ENCODE assay signal across 8 cellular contexts in the genomic region with DNA sequence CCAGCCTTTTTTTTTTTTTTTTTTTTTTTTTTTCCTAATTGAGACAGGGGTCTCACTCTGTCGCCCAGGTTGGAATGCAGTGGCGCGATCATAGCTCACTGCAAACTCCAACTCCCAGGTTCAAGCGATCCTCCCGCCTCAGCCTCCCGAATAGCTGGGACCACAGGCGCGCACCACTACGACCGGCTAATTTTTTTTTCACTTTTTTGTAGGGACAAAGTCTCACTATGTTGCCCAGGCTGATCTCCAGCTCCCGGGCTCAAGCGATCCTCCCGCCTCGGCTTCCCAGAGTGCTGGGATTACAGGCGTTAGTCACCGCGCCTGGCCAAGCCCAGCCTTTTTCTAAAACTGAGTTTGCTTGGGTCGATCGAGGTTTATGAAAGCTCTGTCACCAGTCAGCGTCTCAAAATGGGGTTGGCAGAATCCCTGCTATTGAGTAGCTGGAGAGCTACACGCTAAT. TPM values are rescaled to one million over a fixed set of nuclear protein-coding genes. Genes with fewer than 3 reads are reported as not detected.
A peak's percentile ranks its signal among the peaks of the same experiment; 100 is the strongest.
DNase-seq lines count a peak whose midpoint lies in the region; ATAC-seq and TF ChIP-seq lines count a peak whose summit lies in the region.

No MANE protein-coding gene starts in this region.

- no peak overlapping the region for H3K4ac ChIP-seq in H9 (ENCODE audit: low read depth, low read length)

- H3K4me3 ChIP-seq in AG04449 (ENCODE audit: low read depth, low read length) (peak overlapping the region; percentile 58), endocrine pancreas (ENCODE audit: control insufficient read depth, insufficient read depth, low read length) (peak overlapping the region; percentile 40), mucosa of descending colon (peak overlapping the region; percentile 11), vagina (peak overlapping the region; percentile 33 to 64)

- peaks cover 0 to 16% of the 10 kb centered on the region in 2 experiments; a peak in 2 of 4 replicates for H3K4me1 Mint-ChIP-seq in H9
- H3K4me1 Mint-ChIP-seq in T-helper 2 cell treated with Interferon-gamma antibody and Interleukin-4, amounts not matched to agents 5 μg/mL and 100 μg/mL, for 36 hours (ENCODE audit: low read depth): peaks cover 25% of the 10 kb centered on the region

- H2BK12ac ChIP-seq in H9 (ENCODE audit: insufficient read length, low read depth, low read length): peak overlapping the region; percentile 22

- H2AFZ ChIP-seq in H9 (ENCODE audit: low read length): no peak overlapping the region

- H3K27me3 ChIP-seq in H9 (ENCODE audit: insufficient read depth, low read length) (no peaks in the 10 kb centered on the region), endocrine pancreas (ENCODE audit: control insufficient read depth, insufficient read depth, low read length) (no peaks in the 10 kb centered on the region), vagina (no peaks in the 10 kb centered on the region)

- POLR2A ChIA-PET in AG04449 (lab: Yijun Ruan, JAX): interaction anchor here (0.7 to 2.1 kb wide), 6 partner anchors 10 to 85 kb away, joined by 3 to 11 read pairs (median 7); a partner anchor contains a TSS

- H3K36me3 Mint-ChIP-seq in H9 (ENCODE audit: insufficient read depth in 1 of 3, low read depth in 3 of 3): peaks cover 17 to 47% (median 29%) of the 10 kb centered on the region in 3 experiments
- H3K36me3 Mint-ChIP-seq in T-helper 2 cell treated with Interferon-gamma antibody and Interleukin-4, amounts not matched to agents 5 μg/mL and 100 μg/mL, for 36 hours (ENCODE audit: low read depth): peaks cover 17% of the 10 kb centered on the region

- H4K8ac ChIP-seq in H9 (replicated peaks; ENCODE audit: insufficient read length, low read depth, low read length): no peak overlapping the region

- no peak overlapping the region for H2BK20ac ChIP-seq in H9 (ENCODE audit: low read depth, low read length, poor library complexity, severe bottlenecking)

- no peak for DNase-seq in AG04449 (ENCODE audit: low read depth, low spot score)
- no peak for DNase-seq in H9
- peak; percentile 23 for DNase-seq in T-helper 2 cell treated with Interferon-gamma antibody and Interleukin-4, amounts not matched to agents 5 μg/mL and 100 μg/mL, for 36 hours (ENCODE audit: low spot score)
- DNase-seq in mucosa of descending colon: peak in 2 of 3 donors; percentile 48 to 65
- DNase-seq in vagina (ENCODE audit: extremely low spot score in 2 of 2): no peak
- DNase-seq in NOMO-1 treated with dmso at 0.1 percent for 144 hours (lab: John Stamatoyannopoulos, UW; ENCODE audit: unreplicated experiment): no peak

- no peak overlapping the region for H2BK5ac ChIP-seq in H9 (ENCODE audit: insufficient read length, low read length)

- no peak overlapping the region for H3K56ac ChIP-seq in H9 (ENCODE audit: insufficient read length, low read depth, low read length)

- H3K79me2 ChIP-seq in H9 (ENCODE audit: insufficient read depth, low read length): peaks cover 18% of the 10 kb centered on the region; the same call in 1 of the 2 replicates

- H3K27ac ChIP-seq in H9 (ENCODE audit: insufficient read length, low read depth, low read length) (no peak overlapping the region), vagina (peak overlapping the region; percentile 78)

- H2AK5ac ChIP-seq in H9 (ENCODE audit: insufficient read length, low read length): no peak overlapping the region

- no peak for TF ChIP-seq CTCF in AG04449 (IDR thresholded peaks at IDR 0.05; ENCODE audit: insufficient read depth, low read length, missing control alignments)
- no peak for TF ChIP-seq CTCF in H9 (conservative IDR thresholded peaks at IDR 0.05)
- TF ChIP-seq CTCF in mucosa of descending colon (IDR thresholded peaks at IDR 0.05): no peak
- TF ChIP-seq CTCF in vagina (IDR thresholded peaks at IDR 0.05): no peak

- H3K14ac ChIP-seq in H9 (ENCODE audit: insufficient read depth, low read length): 0 out of 2 replicates have a peak overlapping the region, but pooled peaks have one; percentile 47

- H3K4me1 ChIP-seq in H9 (ENCODE audit: insufficient read depth, low read length): peaks cover 2% of the 10 kb centered on the region; the same call in 1 of the 2 replicates
- H3K4me1 ChIP-seq in endocrine pancreas (ENCODE audit: control insufficient read depth, insufficient read depth, low read length): no peaks in the 10 kb centered on the region
- H3K4me1 ChIP-seq in mucosa of descending colon (ENCODE audit: low read depth): peaks cover 2% of the 10 kb centered on the region
- H3K4me1 ChIP-seq in vagina: peaks cover 26% of the 10 kb centered on the region

- no peak overlapping the region for H2BK120ac ChIP-seq in H9 (ENCODE audit: low read depth, low read length, poor library complexity, severe bottlenecking)

- peak overlapping the region; percentile 87 for H3K9ac ChIP-seq in H9 (ENCODE audit: extremely low read depth, insufficient read length, low read length)
- H3K9ac ChIP-seq in endocrine pancreas (ENCODE audit: control insufficient read depth, insufficient read depth, low read length): peak overlapping the region; percentile 58

- WGBS in H9 (ENCODE audit: extremely low coverage, insufficient read length, low lambda C conversion rate): no CpG with 5 or more reads among the region's 21 CpGs

- no peak overlapping the region for H4K91ac ChIP-seq in H9 (ENCODE audit: insufficient read length, low read depth, low read length)

- H2BK15ac ChIP-seq in H9 (ENCODE audit: low read depth, low read length): no peak overlapping the region

- H3K18ac ChIP-seq in H9 (ENCODE audit: insufficient read length, low read depth, low read length): no peak overlapping the region

- peaks cover 16% of the 10 kb centered on the region for H3K79me1 ChIP-seq in H9 (ENCODE audit: insufficient read depth, low read depth, low read length, poor library complexity, severe bottlenecking)

- no peaks in the 10 kb centered on the region for H3K36me3 ChIP-seq in endocrine pancreas (ENCODE audit: control insufficient read depth, insufficient read depth, low read length)
- no peaks in the 10 kb centered on the region for H3K36me3 ChIP-seq in mucosa of descending colon (ENCODE audit: low read depth)
- no peaks in the 10 kb centered on the region for H3K36me3 ChIP-seq in vagina

- no peak overlapping the region for H3K23ac ChIP-seq in H9 (ENCODE audit: insufficient read length, low read depth, low read length)

- H3K9me3 Mint-ChIP-seq in H9: peaks cover 73 to 75% of the 10 kb centered on the region in 2 experiments
- no peaks in the 10 kb centered on the region for H3K9me3 Mint-ChIP-seq in T-helper 2 cell treated with Interferon-gamma antibody and Interleukin-4, amounts not matched to agents 5 μg/mL and 100 μg/mL, for 36 hours

- CTCF ChIA-PET in AG04449 (lab: Yijun Ruan, JAX): interaction anchor here (1.3 to 2.9 kb wide), 5 partner anchors 12 to 86 kb away, joined by 3 to 9 read pairs (median 5); a partner anchor contains a TSS

- H3K4me2 ChIP-seq in H9 (ENCODE audit: insufficient read depth, insufficient read length, low read length): peak overlapping the region; percentile 86

- peak overlapping the region; percentile 97 to 99 for H3K4me3 Mint-ChIP-seq in H9
- H3K4me3 Mint-ChIP-seq in T-helper 2 cell treated with Interferon-gamma antibody and Interleukin-4, amounts not matched to agents 5 μg/mL and 100 μg/mL, for 36 hours: peak overlapping the region; percentile 100

- H4K20me1 ChIP-seq in H9 (ENCODE audit: control insufficient read depth, insufficient read depth, insufficient read length): peaks cover 3% of the 10 kb centered on the region

- H3K23me2 ChIP-seq in H9 (ENCODE audit: insufficient read length, low read depth, low read length, poor library complexity, severe bottlenecking): peaks cover 6% of the 10 kb centered on the region

- H3K27ac Mint-ChIP-seq in H9: peak overlapping the region; percentile 59 to 95 (median 93); a peak in 4 of 7 replicates
- H3K27ac Mint-ChIP-seq in T-helper 2 cell treated with Interferon-gamma antibody and Interleukin-4, amounts not matched to agents 5 μg/mL and 100 μg/mL, for 36 hours: peak overlapping the region; percentile 100

- H3K9me3 ChIP-seq in H9 (ENCODE audit: control insufficient read depth, low read depth, low read length): no peaks in the 10 kb centered on the region
- H3K9me3 ChIP-seq in endocrine pancreas (ENCODE audit: control insufficient read depth, low read length): no peaks in the 10 kb centered on the region
- no peaks in the 10 kb centered on the region for H3K9me3 ChIP-seq in mucosa of descending colon
- no peaks in the 10 kb centered on the region for H3K9me3 ChIP-seq in vagina

- no peak for TF ChIP-seq POLR2A in vagina (IDR thresholded peaks at IDR 0.05)

- intact Hi-C loops in mucosa of descending colon (cut with DNase I, micrococcal nuclease): no loop called here
- intact Hi-C loops in vagina (cut with DNase I): loop anchor here (5.0 kb wide), 1 partner anchor 84 kb away; a partner anchor contains a TSS

- no peak overlapping the region for H4K5ac ChIP-seq in H9 (ENCODE audit: insufficient read length, low read depth, low read length)

- ATAC-seq in mucosa of descending colon (peak; percentile 4), HG02571 (IDR thresholded peaks at IDR 0.05; ENCODE audit: unreplicated experiment) (no peak)

- H3T11ph ChIP-seq in H9 (ENCODE audit: low read length): no peak overlapping the region

- H3K27me3 Mint-ChIP-seq in H9 (ENCODE audit: low read depth): peaks cover 1% of the 10 kb centered on the region
- H3K27me3 Mint-ChIP-seq in T-helper 2 cell treated with Interferon-gamma antibody and Interleukin-4, amounts not matched to agents 5 μg/mL and 100 μg/mL, for 36 hours (ENCODE audit: low read depth): no peaks in the 10 kb centered on the region

RNA-seq across cellular contexts. Expression of a gene that starts 1.3 kb away (rescaled TPM):
- total RNA-seq in H9 (2021): 62.5 and 62.6 TPM in 2 replicates
- total RNA-seq in mucosa of descending colon: 10 to 100 TPM; 43.6 to 56.5 (median 52.5) TPM
- total RNA-seq in vagina: 44.7 TPM

RNA-seq across cellular contexts. Expression of a gene that starts 13.0 kb away (rescaled TPM):
- total RNA-seq in H9 (2021) (5.7 and 7.0 TPM in 2 replicates), mucosa of descending colon (1 to 10 TPM in 1 of 3 donors, under 1 TPM in 2; 0.87 to 1.6 (median 0.93) TPM), vagina (2.0 TPM)

RNA-seq across cellular contexts. Expression of a gene that starts 39.8 kb away (rescaled TPM):
- 154 and 163 TPM in 2 replicates for total RNA-seq in H9 (2021)
- total RNA-seq in mucosa of descending colon: 10 to 100 TPM; 10.5 to 30.0 (median 20.5) TPM
- 11.5 TPM for total RNA-seq in vagina

RNA-seq across cellular contexts. Expression of a gene that starts 43.4 kb away (rescaled TPM):
- 70.1 and 71.8 TPM in 2 replicates for total RNA-seq in H9 (2021)
- 10 to 100 TPM; 39.5 to 48.9 (median 47.5) TPM for total RNA-seq in mucosa of descending colon
- 27.5 TPM for total RNA-seq in vagina

RNA-seq across cellular contexts. Expression of a gene that starts 47.2 kb away (rescaled TPM):
- total RNA-seq in H9 (2021) (29.1 and 32.9 TPM in 2 replicates), mucosa of descending colon (10 to 100 TPM; 26.4 to 62.1 (median 52.2) TPM), vagina (7.1 TPM)

Comparison
In these comparisons a context has a peak if more than half of its experiments do, and no peak if none do; other contexts are left out.
1. DNase-seq: peak in T-helper 2 cell treated with Interferon-gamma antibody and Interleukin-4, amounts not matched to agents 5 μg/mL and 100 μg/mL, for 36 hours (single experiment) and mucosa of descending colon (2 of 3); none in AG04449 (single experiment), H9 (single experiment), vagina (0 of 2) and NOMO-1 treated with dmso at 0.1 percent for 144 hours (single experiment).
2. Peak in every context shown above with its lines, with median percentiles within 50 percentile points of each other: H3K4me3 ChIP-seq.